29 cellular contexts compared by ENCODE assay signal in genomic region chr21:43207868-43208267, GRCh38. TPM values are rescaled to one million over a fixed set of nuclear protein-coding genes. Genes with fewer than 3 reads are reported as not detected.
A peak's percentile ranks its signal among the peaks of the same experiment; 100 is the strongest.
DNase-seq lines count a peak whose midpoint lies in the region; ATAC-seq and TF ChIP-seq lines count a peak whose summit lies in the region.
"Had no signal": no experiment of that assay in that cellular context is flagged by ENCODE, and none has a peak within 500 bp of the region (broad histone marks: within the 10 kb centered on the region; RNA-seq: fewer than 3 reads in every experiment).

No MANE protein-coding gene starts in this region.

- H3K36me3 ChIP-seq in mucosa of descending colon (ENCODE audit: low read depth): no peaks in the 10 kb centered on the region
- H3K36me3 ChIP-seq: adrenal gland, SJCRH30 had no signal

- H3K4me3 ChIP-seq in mucosa of descending colon: no peak overlapping the region
- H3K4me3 ChIP-seq: adrenal gland, psoas muscle, SJCRH30 had no signal

- CTCF ChIA-PET in activated CD8-positive, alpha-beta memory T cell treated with anti-CD3 and anti-CD28 coated beads, Interleukin-2, amount 10 ng/mL, durations not matched to agents 7 days and 5 days (lab: Charles Lee): no interaction called here
- CTCF ChIA-PET in WTC11 (lab: Charles Lee): interaction anchor here (1.4 kb wide), 1 partner anchor 62 kb away, joined by 8 read pairs; no protein-coding TSS in a partner anchor

- H3K4me3 Mint-ChIP-seq in activated CD8-positive, alpha-beta memory T cell treated with anti-CD3 and anti-CD28 coated beads, Interleukin-2, amount 10 ng/mL, durations not matched to agents 7 days and 5 days: no peak overlapping the region
- H3K4me3 Mint-ChIP-seq in WTC11: no peak overlapping the region
- no peak overlapping the region for H3K4me3 Mint-ChIP-seq in stimulated activated naive B cell treated with anti-CD40 and anti-IgM and Interleukin-4, amounts not matched to agents 10 μg/mL and 1 μg/mL and 100 μg/mL, for 72 hours
- H3K4me3 Mint-ChIP-seq in activated CD4-positive, alpha-beta T cell treated with anti-CD3 and anti-CD28 coated beads, Interleukin-2, amount 10 ng/mL, durations not matched to agents 24 days and 14 days: no peak overlapping the region
- H3K4me3 Mint-ChIP-seq: brain; CD4-positive, alpha-beta T cell; HFFc6 had no signal

- ATAC-seq in activated CD8-positive, alpha-beta memory T cell treated with anti-CD3 and anti-CD28 coated beads, Interleukin-2, amount 10 ng/mL, durations not matched to agents 7 days and 5 days: no peak
- ATAC-seq in WTC11 (no peak), mucosa of descending colon (no peak), HG03097 (IDR thresholded peaks at IDR 0.05; ENCODE audit: low FRiP score, unreplicated experiment) (no peak)
- ATAC-seq in stimulated activated naive B cell treated with anti-CD40 and anti-IgM and Interleukin-4, amounts not matched to agents 10 μg/mL and 1 μg/mL and 100 μg/mL, for 72 hours (replicated peaks): no peak
- ATAC-seq: Panc1, psoas muscle had no signal

- intact Hi-C loops in mucosa of descending colon (cut with DNase I, micrococcal nuclease): no loop called here
- intact Hi-C loops in activated CD4-positive, alpha-beta T cell treated with anti-CD3 and anti-CD28 coated beads, Interleukin-2, amount 10 ng/mL, durations not matched to agents 24 days and 14 days (cut with micrococcal nuclease): no loop called here

- no peaks in the 10 kb centered on the region for H3K9me3 ChIP-seq in mucosa of descending colon
- H3K9me3 ChIP-seq: adrenal gland, psoas muscle, SJCRH30 had no signal

- H3K27ac Mint-ChIP-seq in activated CD8-positive, alpha-beta memory T cell treated with anti-CD3 and anti-CD28 coated beads, Interleukin-2, amount 10 ng/mL, durations not matched to agents 7 days and 5 days: no peak overlapping the region
- H3K27ac Mint-ChIP-seq in WTC11: no peak overlapping the region
- peak overlapping the region; percentile 10 for H3K27ac Mint-ChIP-seq in stimulated activated naive B cell treated with anti-CD40 and anti-IgM and Interleukin-4, amounts not matched to agents 10 μg/mL and 1 μg/mL and 100 μg/mL, for 72 hours
- H3K27ac Mint-ChIP-seq in activated CD4-positive, alpha-beta T cell treated with anti-CD3 and anti-CD28 coated beads, Interleukin-2, amount 10 ng/mL, durations not matched to agents 24 days and 14 days: no peak overlapping the region
- H3K27ac Mint-ChIP-seq: brain; CD4-positive, alpha-beta T cell; HFFc6 had no signal

- H3K9me3 Mint-ChIP-seq in activated CD8-positive, alpha-beta memory T cell treated with anti-CD3 and anti-CD28 coated beads, Interleukin-2, amount 10 ng/mL, durations not matched to agents 7 days and 5 days (ENCODE audit: low read depth): no peaks in the 10 kb centered on the region
- peaks cover 2% of the 10 kb centered on the region for H3K9me3 Mint-ChIP-seq in WTC11
- H3K9me3 Mint-ChIP-seq in stimulated activated naive B cell treated with anti-CD40 and anti-IgM and Interleukin-4, amounts not matched to agents 10 μg/mL and 1 μg/mL and 100 μg/mL, for 72 hours: peaks cover 3 to 5% of the 10 kb centered on the region in 2 donors
- H3K9me3 Mint-ChIP-seq in activated CD4-positive, alpha-beta T cell treated with anti-CD3 and anti-CD28 coated beads, Interleukin-2, amount 10 ng/mL, durations not matched to agents 24 days and 14 days: peaks cover 2% of the 10 kb centered on the region
- H3K9me3 Mint-ChIP-seq: CD4-positive, alpha-beta T cell had no signal

- H3K27me3 Mint-ChIP-seq in activated CD8-positive, alpha-beta memory T cell treated with anti-CD3 and anti-CD28 coated beads, Interleukin-2, amount 10 ng/mL, durations not matched to agents 7 days and 5 days: peaks cover 13% of the 10 kb centered on the region
- H3K27me3 Mint-ChIP-seq in WTC11 (ENCODE audit: low read depth): peaks cover 4% of the 10 kb centered on the region; the same call in 1 of the 2 replicates
- peaks cover 29 to 49% of the 10 kb centered on the region in 2 donors for H3K27me3 Mint-ChIP-seq in stimulated activated naive B cell treated with anti-CD40 and anti-IgM and Interleukin-4, amounts not matched to agents 10 μg/mL and 1 μg/mL and 100 μg/mL, for 72 hours
- H3K27me3 Mint-ChIP-seq in activated CD4-positive, alpha-beta T cell treated with anti-CD3 and anti-CD28 coated beads, Interleukin-2, amount 10 ng/mL, durations not matched to agents 24 days and 14 days: peaks cover 5% of the 10 kb centered on the region

- peak; percentile 32 for DNase-seq in activated CD8-positive, alpha-beta memory T cell treated with anti-CD3 and anti-CD28 coated beads for 24 hours
- no peak for DNase-seq in activated CD8-positive, alpha-beta memory T cell treated with anti-CD3 and anti-CD28 coated beads, Interleukin-2, amount 10 ng/mL, durations not matched to agents 7 days and 5 days
- DNase-seq in WTC11 (ENCODE audit: low spot score): peak; percentile 4
- peak in 2 of 3 donors; percentile 15 to 24 for DNase-seq in mucosa of descending colon
- DNase-seq in stimulated activated naive B cell treated with anti-CD40 and anti-IgM and Interleukin-4, amounts not matched to agents 10 μg/mL and 1 μg/mL and 100 μg/mL, for 72 hours: no peak
- DNase-seq in stimulated activated naive CD4-positive, alpha-beta T cell treated with Interleukin-2 at 50 U/mL for 16 hours (lab: John Stamatoyannopoulos, UW): no peak
- DNase-seq in activated CD4-positive, alpha-beta T cell treated with anti-CD3 and anti-CD28 coated beads, Interleukin-2, amount 10 ng/mL, durations not matched to agents 24 days and 14 days: no peak
- DNase-seq: 8988T; activated CD4-positive, alpha-beta T cell treated with anti-CD3 and anti-CD28 coated beads, Interleukin-2, amount 50 U/mL, for 48 hours; activated CD4-positive, CD25-positive, alpha-beta regulatory T cell; CD4-positive, alpha-beta T cell; GOT3; HFFc6; NCI-H1417; NCI-H2081; NCI-H226; SJCRH30 had no signal

- TF ChIP-seq CTCF in WTC11 (IDR thresholded peaks at IDR 0.05) (no peak), mucosa of descending colon (IDR thresholded peaks at IDR 0.05) (no peak)

- POLR2A ChIA-PET in WTC11 (lab: Charles Lee): no interaction called here

- peaks cover 2% of the 10 kb centered on the region for H3K36me3 Mint-ChIP-seq in activated CD8-positive, alpha-beta memory T cell treated with anti-CD3 and anti-CD28 coated beads, Interleukin-2, amount 10 ng/mL, durations not matched to agents 7 days and 5 days
- no peaks in the 10 kb centered on the region; the same call in 1 of the 2 replicates for H3K36me3 Mint-ChIP-seq in WTC11
- H3K36me3 Mint-ChIP-seq in stimulated activated naive B cell treated with anti-CD40 and anti-IgM and Interleukin-4, amounts not matched to agents 10 μg/mL and 1 μg/mL and 100 μg/mL, for 72 hours: peaks cover 6 to 7% of the 10 kb centered on the region in 2 donors
- no peaks in the 10 kb centered on the region for H3K36me3 Mint-ChIP-seq in activated CD4-positive, alpha-beta T cell treated with anti-CD3 and anti-CD28 coated beads, Interleukin-2, amount 10 ng/mL, durations not matched to agents 24 days and 14 days (ENCODE audit: low read depth)

- no peaks in the 10 kb centered on the region for H3K4me1 Mint-ChIP-seq in activated CD8-positive, alpha-beta memory T cell treated with anti-CD3 and anti-CD28 coated beads, Interleukin-2, amount 10 ng/mL, durations not matched to agents 7 days and 5 days
- peaks cover 8% of the 10 kb centered on the region; the same call in 1 of the 2 replicates for H3K4me1 Mint-ChIP-seq in WTC11
- H3K4me1 Mint-ChIP-seq in stimulated activated naive B cell treated with anti-CD40 and anti-IgM and Interleukin-4, amounts not matched to agents 10 μg/mL and 1 μg/mL and 100 μg/mL, for 72 hours: peaks cover 0 to 2% of the 10 kb centered on the region in 2 donors
- no peaks in the 10 kb centered on the region for H3K4me1 Mint-ChIP-seq in activated CD4-positive, alpha-beta T cell treated with anti-CD3 and anti-CD28 coated beads, Interleukin-2, amount 10 ng/mL, durations not matched to agents 24 days and 14 days
- H3K4me1 Mint-ChIP-seq: brain had no signal

- H3K4me1 ChIP-seq in mucosa of descending colon (ENCODE audit: low read depth): peaks cover 9% of the 10 kb centered on the region
- H3K4me1 ChIP-seq: psoas muscle, SJCRH30 had no signal

TF ChIP-seq in WTC11, 78 proteins besides CTCF, POLR2A, EP300 and RAD21 (continues in another document):
- TF ChIP-seq PREB (CRISPR knock-in tag; IDR thresholded peaks at IDR 0.05; ENCODE audit: borderline replicate concordance) (no peak), TP53 (CRISPR knock-in tag; IDR thresholded peaks at IDR 0.05) (no peak)

RNA-seq across cellular contexts. Expression of gene CRYAA, which starts 39.1 kb away (rescaled TPM):
- not detected for total RNA-seq in activated CD8-positive, alpha-beta memory T cell treated with anti-CD3 and anti-CD28 coated beads, Interleukin-2, amount 10 ng/mL, durations not matched to agents 7 days and 5 days
- total RNA-seq in WTC11 (2021) (not detected in 3 replicates), mucosa of descending colon (not detected)
- not detected in 2 replicates for total RNA-seq in activated CD4-positive, alpha-beta T cell treated with anti-CD3 and anti-CD28 coated beads, Interleukin-2, amount 10 ng/mL, durations not matched to agents 24 days and 14 days
- total RNA-seq: adrenal gland; CD4-positive, alpha-beta T cell; cerebellum; glomerular endothelial cell; HFFc6; kidney epithelial cell; lung microvascular endothelial cell; psoas muscle; SJCRH30; skeletal muscle tissue; subcutaneous adipose tissue; urinary bladder had no signal

Comparison
In these comparisons a context has a peak if more than half of its experiments do, and no peak if none do; other contexts are left out.
1. DNase-seq: peak in activated CD8-positive, alpha-beta memory T cell treated with anti-CD3 and anti-CD28 coated beads for 24 hours (single experiment), WTC11 (single experiment) and mucosa of descending colon (2 of 3); none in activated CD8-positive, alpha-beta memory T cell treated with anti-CD3 and anti-CD28 coated beads, Interleukin-2, amount 10 ng/mL, durations not matched to agents 7 days and 5 days (single experiment), stimulated activated naive B cell treated with anti-CD40 and anti-IgM and Interleukin-4, amounts not matched to agents 10 μg/mL and 1 μg/mL and 100 μg/mL, for 72 hours (single experiment), stimulated activated naive CD4-positive, alpha-beta T cell treated with Interleukin-2 at 50 U/mL for 16 hours (single experiment) and activated CD4-positive, alpha-beta T cell treated with anti-CD3 and anti-CD28 coated beads, Interleukin-2, amount 10 ng/mL, durations not matched to agents 24 days and 14 days (single experiment).